Comparison of ENCODE assay signal across 8 cellular contexts in the genomic region with DNA sequence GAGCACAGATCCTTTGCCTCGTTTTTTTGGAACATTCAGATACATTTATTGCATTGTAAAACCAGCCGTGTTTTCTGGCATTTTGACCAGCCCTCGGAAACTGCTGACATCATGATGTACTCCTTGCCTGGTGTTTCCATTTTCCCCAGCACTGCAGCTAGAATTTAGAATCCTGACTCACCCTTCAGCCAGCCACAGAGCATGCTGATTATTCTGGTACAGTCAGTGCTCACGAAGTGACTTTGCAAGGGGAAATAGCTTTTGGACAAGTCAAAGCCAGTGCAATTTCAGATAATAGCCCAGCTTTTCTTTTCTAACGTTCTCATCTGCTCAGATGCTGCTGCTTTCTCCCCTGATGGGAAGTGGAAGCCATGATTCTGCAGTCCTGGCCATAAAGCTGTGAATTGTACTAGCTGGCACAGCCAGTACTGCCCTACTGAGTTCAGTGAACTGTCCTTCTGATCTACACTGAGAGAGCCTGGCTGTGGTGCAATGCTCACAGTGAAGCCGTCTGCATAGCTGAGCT. TPM values are rescaled to one million over a fixed set of nuclear protein-coding genes. Genes with fewer than 3 reads are reported as not detected.
DNase-seq lines count a peak whose midpoint lies in the region; ATAC-seq, FAIRE-seq and TF ChIP-seq lines count a peak whose summit lies in the region.

No MANE protein-coding gene starts in this region.

- no peaks in the 10 kb centered on the region for H3K27me3 ChIP-seq in pancreas

- intact Hi-C loops in pancreas (cut with DNase I) = no loop called here

- no peaks in the 10 kb centered on the region for H3K4me1 ChIP-seq in pancreas

- FAIRE-seq in pancreas (lab: Jason Lieb, UNC) = no peak

- ATAC-seq in pancreas (peak in 3 of 4 donors; percentile 55 to 82 (median 73)), GM21515 (IDR thresholded peaks at IDR 0.05; ENCODE audit: unreplicated experiment) (no peak), GM19395 (IDR thresholded peaks at IDR 0.05; ENCODE audit: unreplicated experiment) (no peak), HG02870 (IDR thresholded peaks at IDR 0.05; ENCODE audit: unreplicated experiment) (no peak)

- DNase-seq in GOT3 (lab: John Stamatoyannopoulos, UW) (peak; percentile 44), T1000 (lab: John Stamatoyannopoulos, UW) (peak; percentile 67), fibroblast of villous mesenchyme (ENCODE audit: low read depth) (peak; percentile 93), pancreas (no peak), GM13977 (ENCODE audit: low spot score) (no peak)

- in situ Hi-C loops in GM13977 (cut with MboI; ENCODE audit: low pct_unique_long_range_greater_than_20kb, low sequenced_read_pairs, unreplicated experiment) = no loop called here

- no peaks in the 10 kb centered on the region for H3K9me3 ChIP-seq in pancreas

- H3K4me3 ChIP-seq in fibroblast of villous mesenchyme (ENCODE audit: low read depth, low read length) = peak overlapping the region; percentile 24
- no peak overlapping the region for H3K4me3 ChIP-seq in pancreas

- TF ChIP-seq CTCF in fibroblast of villous mesenchyme (IDR thresholded peaks at IDR 0.05; ENCODE audit: insufficient read depth, low read depth, low read length) = no peak
- no peak for TF ChIP-seq CTCF in pancreas (IDR thresholded peaks at IDR 0.05)
- no peak for TF ChIP-seq CTCF in GM13977 (IDR thresholded peaks at IDR 0.05; ENCODE audit: extremely low read depth, insufficient read depth, missing control alignments)

- peak overlapping the region in 1 of 4 donors; percentile 0 for H3K27ac ChIP-seq in pancreas

- no peaks in the 10 kb centered on the region for H3K36me3 ChIP-seq in pancreas

- 59 to 62% methylated on average over 6 of the region's 6 CpGs for WGBS in pancreas, 2 donors

RNA-seq across cellular contexts. Expression of a gene that starts 12.1 kb away (rescaled TPM):
- total RNA-seq in fibroblast of villous mesenchyme = 197 and 202 TPM in 2 replicates
- 100 to 1,000 TPM; 169 to 277 (median 182) TPM for total RNA-seq in pancreas
- polyA plus RNA-seq in pancreas = 100 to 1,000 TPM; 178 to 258 TPM

RNA-seq across cellular contexts. Expression of a gene that starts 34.9 kb away (rescaled TPM):
- total RNA-seq in fibroblast of villous mesenchyme (27.4 and 32.4 TPM in 2 replicates), pancreas (10 to 100 TPM in 5 of 6 donors, 1 to 10 TPM in 1; 9.2 to 17.2 (median 14.6) TPM)
- polyA plus RNA-seq in pancreas = 10 to 100 TPM; 11.3 to 11.6 TPM

RNA-seq across cellular contexts. Expression of a gene that starts 53.6 kb away (rescaled TPM):
- total RNA-seq in fibroblast of villous mesenchyme = 371 and 402 TPM in 2 replicates
- 100 to 1,000 TPM in 5 of 6 donors, 10 to 100 TPM in 1; 90.1 to 137 (median 110) TPM for total RNA-seq in pancreas
- 10 to 100 TPM; 81.4 to 99.7 TPM for polyA plus RNA-seq in pancreas

Comparison
In these comparisons a context has a peak if more than half of its experiments do, and no peak if none do; other contexts are left out.
1. DNase-seq: peak in GOT3 (single experiment), T1000 (single experiment) and fibroblast of villous mesenchyme (single experiment); none in pancreas (0 of 6) and GM13977 (single experiment).
2. ATAC-seq: peak in pancreas (3 of 4); none in GM21515 (single experiment), GM19395 (single experiment) and HG02870 (single experiment).